In the genomic region with DNA sequence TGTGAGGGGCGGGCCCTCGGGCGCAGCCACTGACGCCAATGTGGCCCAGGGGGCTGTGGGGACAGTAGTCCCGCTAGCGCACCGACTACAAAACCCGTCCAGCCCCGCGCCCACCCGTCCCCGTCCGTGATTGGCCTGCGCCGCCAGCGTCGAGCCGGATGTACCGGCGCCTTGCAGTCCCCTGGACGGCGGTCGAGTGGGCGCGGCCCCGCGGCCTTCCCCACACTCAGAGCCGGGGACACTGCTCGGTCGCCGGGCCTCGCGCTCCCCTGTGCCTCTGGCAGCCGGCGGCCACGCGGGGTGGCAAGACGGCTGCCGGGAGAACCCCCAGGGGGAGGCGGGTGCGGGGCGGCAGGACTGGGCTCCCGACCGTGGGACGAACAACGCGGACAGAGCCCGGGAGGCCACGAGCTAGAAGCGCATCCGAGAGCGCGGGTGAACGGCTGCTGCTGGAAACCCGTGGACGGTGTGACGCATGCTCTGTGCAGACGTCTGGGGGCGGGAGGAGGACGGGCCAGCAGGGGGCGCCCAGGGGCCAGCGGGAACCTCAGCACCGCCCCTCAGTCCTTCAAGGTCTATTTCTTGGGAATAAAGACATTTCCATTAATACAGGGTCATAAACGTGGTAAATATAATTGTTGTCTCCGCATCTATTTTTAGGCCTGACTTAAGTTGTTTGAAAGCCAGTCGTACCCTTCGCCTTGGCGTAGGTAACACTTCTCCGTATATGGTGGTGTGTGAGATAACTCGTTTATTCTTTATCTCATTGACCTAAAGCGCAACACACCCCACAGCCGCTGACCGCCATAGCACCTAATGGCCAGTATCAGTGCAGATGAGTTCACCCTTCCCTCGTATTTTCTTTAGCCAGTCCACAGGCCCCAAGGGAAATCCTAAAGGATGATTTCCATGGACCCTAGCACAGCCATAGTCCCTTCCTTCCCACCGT, we compare ENCODE assay signal across 1 cellular context.
A peak's percentile ranks its signal among the peaks of the same experiment; 100 is the strongest.
TF ChIP-seq lines count a peak whose summit lies in the region.

No MANE protein-coding gene starts in this region.

TF ChIP-seq in HEK293, 187 proteins besides CTCF, POLR2A, EP300 and RAD21 (continued from another document and continues in another):
- TF ChIP-seq, protein P1, sequence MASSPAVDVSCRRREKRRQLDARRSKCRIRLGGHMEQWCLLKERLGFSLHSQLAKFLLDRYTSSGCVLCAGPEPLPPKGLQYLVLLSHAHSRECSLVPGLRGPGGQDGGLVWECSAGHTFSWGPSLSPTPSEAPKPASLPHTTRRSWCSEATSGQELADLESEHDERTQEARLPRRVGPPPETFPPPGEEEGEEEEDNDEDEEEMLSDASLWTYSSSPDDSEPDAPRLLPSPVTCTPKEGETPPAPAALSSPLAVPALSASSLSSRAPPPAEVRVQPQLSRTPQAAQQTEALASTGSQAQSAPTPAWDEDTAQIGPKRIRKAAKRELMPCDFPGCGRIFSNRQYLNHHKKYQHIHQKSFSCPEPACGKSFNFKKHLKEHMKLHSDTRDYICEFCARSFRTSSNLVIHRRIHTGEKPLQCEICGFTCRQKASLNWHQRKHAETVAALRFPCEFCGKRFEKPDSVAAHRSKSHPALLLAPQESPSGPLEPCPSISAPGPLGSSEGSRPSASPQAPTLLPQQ (tag by site-specific recombination; IDR thresholded peaks at IDR 0.05): no peak
- no peak; the same call in 1 of the 2 replicates for TF ChIP-seq ZBTB48 (tag by site-specific recombination; IDR thresholded peaks at IDR 0.05)
- TF ChIP-seq ZNF280D (tag by site-specific recombination; IDR thresholded peaks at IDR 0.05): no peak
- TF ChIP-seq RBAK (tag by site-specific recombination; IDR thresholded peaks at IDR 0.05): no peak
- TF ChIP-seq, protein P2, sequence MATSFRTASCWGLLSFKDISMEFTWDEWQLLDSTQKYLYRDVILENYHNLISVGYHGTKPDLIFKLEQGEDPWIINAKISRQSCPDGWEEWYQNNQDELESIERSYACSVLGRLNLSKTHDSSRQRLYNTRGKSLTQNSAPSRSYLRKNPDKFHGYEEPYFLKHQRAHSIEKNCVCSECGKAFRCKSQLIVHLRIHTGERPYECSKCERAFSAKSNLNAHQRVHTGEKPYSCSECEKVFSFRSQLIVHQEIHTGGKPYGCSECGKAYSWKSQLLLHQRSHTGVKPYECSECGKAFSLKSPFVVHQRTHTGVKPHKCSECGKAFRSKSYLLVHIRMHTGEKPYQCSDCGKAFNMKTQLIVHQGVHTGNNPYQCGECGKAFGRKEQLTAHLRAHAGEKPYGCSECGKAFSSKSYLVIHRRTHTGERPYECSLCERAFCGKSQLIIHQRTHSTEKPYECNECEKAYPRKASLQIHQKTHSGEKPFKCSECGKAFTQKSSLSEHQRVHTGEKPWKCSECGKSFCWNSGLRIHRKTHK (tag by site-specific recombination; IDR thresholded peaks at IDR 0.05): no peak
- no peak for TF ChIP-seq SALL2 (tag by site-specific recombination; IDR thresholded peaks at IDR 0.05; ENCODE audit: borderline replicate concordance)
- peak; percentile 48; the same call in 1 of the 2 replicates for TF ChIP-seq ZNF777 (tag by site-specific recombination; IDR thresholded peaks at IDR 0.05; ENCODE audit: borderline replicate concordance)
- TF ChIP-seq HIC1 (tag by site-specific recombination; IDR thresholded peaks at IDR 0.05): no peak
- TF ChIP-seq ZNF211 (tag by site-specific recombination; IDR thresholded peaks at IDR 0.05; ENCODE audit: low read depth): no peak
- no peak for TF ChIP-seq ZNF658 (tag by site-specific recombination; IDR thresholded peaks at IDR 0.05)
- no peak for TF ChIP-seq ZNF37A (tag by site-specific recombination; IDR thresholded peaks at IDR 0.05)
- no peak; the same call in 1 of the 2 replicates for TF ChIP-seq ZNF394 (tag by site-specific recombination; IDR thresholded peaks at IDR 0.05; ENCODE audit: borderline replicate concordance)
- no peak for TF ChIP-seq ZNF529 (tag by site-specific recombination; IDR thresholded peaks at IDR 0.05; ENCODE audit: insufficient replicate concordance)
- TF ChIP-seq, protein P3, sequence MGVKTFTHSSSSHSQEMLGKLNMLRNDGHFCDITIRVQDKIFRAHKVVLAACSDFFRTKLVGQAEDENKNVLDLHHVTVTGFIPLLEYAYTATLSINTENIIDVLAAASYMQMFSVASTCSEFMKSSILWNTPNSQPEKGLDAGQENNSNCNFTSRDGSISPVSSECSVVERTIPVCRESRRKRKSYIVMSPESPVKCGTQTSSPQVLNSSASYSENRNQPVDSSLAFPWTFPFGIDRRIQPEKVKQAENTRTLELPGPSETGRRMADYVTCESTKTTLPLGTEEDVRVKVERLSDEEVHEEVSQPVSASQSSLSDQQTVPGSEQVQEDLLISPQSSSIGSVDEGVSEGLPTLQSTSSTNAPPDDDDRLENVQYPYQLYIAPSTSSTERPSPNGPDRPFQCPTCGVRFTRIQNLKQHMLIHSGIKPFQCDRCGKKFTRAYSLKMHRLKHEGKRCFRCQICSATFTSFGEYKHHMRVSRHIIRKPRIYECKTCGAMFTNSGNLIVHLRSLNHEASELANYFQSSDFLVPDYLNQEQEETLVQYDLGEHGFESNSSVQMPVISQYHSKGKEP (tag by site-specific recombination; IDR thresholded peaks at IDR 0.05): no peak
- peak; percentile 50 for TF ChIP-seq ZBTB8A (tag by site-specific recombination; IDR thresholded peaks at IDR 0.05)
- no peak; the same call in none of the 2 replicates for TF ChIP-seq EGR2 (tag by site-specific recombination; IDR thresholded peaks at IDR 0.05; ENCODE audit: low read depth)
- no peak for TF ChIP-seq ZSCAN30 (tag by site-specific recombination; IDR thresholded peaks at IDR 0.05)
- TF ChIP-seq ZNF473 (tag by site-specific recombination; IDR thresholded peaks at IDR 0.05): no peak
- TF ChIP-seq, protein P4, sequence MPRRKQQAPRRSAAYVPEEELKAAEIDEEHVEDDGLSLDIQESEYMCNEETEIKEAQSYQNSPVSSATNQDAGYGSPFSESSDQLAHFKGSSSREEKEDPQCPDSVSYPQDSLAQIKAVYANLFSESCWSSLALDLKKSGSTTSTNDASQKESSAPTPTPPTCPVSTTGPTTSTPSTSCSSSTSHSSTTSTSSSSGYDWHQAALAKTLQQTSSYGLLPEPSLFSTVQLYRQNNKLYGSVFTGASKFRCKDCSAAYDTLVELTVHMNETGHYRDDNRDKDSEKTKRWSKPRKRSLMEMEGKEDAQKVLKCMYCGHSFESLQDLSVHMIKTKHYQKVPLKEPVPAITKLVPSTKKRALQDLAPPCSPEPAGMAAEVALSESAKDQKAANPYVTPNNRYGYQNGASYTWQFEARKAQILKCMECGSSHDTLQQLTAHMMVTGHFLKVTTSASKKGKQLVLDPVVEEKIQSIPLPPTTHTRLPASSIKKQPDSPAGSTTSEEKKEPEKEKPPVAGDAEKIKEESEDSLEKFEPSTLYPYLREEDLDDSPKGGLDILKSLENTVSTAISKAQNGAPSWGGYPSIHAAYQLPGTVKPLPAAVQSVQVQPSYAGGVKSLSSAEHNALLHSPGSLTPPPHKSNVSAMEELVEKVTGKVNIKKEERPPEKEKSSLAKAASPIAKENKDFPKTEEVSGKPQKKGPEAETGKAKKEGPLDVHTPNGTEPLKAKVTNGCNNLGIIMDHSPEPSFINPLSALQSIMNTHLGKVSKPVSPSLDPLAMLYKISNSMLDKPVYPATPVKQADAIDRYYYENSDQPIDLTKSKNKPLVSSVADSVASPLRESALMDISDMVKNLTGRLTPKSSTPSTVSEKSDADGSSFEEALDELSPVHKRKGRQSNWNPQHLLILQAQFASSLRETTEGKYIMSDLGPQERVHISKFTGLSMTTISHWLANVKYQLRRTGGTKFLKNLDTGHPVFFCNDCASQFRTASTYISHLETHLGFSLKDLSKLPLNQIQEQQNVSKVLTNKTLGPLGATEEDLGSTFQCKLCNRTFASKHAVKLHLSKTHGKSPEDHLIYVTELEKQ (tag by site-specific recombination; IDR thresholded peaks at IDR 0.05; ENCODE audit: borderline replicate concordance): no peak
- TF ChIP-seq ZFP37 (tag by site-specific recombination; IDR thresholded peaks at IDR 0.05): no peak
- TF ChIP-seq BCL11A (tag by site-specific recombination; IDR thresholded peaks at IDR 0.05; ENCODE audit: low read depth): no peak
- TF ChIP-seq ZNF114 (tag by site-specific recombination; IDR thresholded peaks at IDR 0.05): no peak
- no peak for TF ChIP-seq ZNF214 (tag by site-specific recombination; IDR thresholded peaks at IDR 0.05; ENCODE audit: borderline replicate concordance)
- TF ChIP-seq ZNF16 (tag by site-specific recombination; IDR thresholded peaks at IDR 0.05; ENCODE audit: low read depth): no peak
- peak; percentile 77 for TF ChIP-seq SP3 (tag by site-specific recombination; IDR thresholded peaks at IDR 0.05)
- TF ChIP-seq TRIM28 (IDR thresholded peaks at IDR 0.05; ENCODE audit: borderline replicate concordance, low read length): no peak
- TF ChIP-seq ZNF140 (tag by site-specific recombination; IDR thresholded peaks at IDR 0.05): no peak
- TF ChIP-seq ZNF585B (tag by site-specific recombination; IDR thresholded peaks at IDR 0.05): no peak
- TF ChIP-seq ZNF707 (tag by site-specific recombination; IDR thresholded peaks at IDR 0.05): no peak
- TF ChIP-seq, protein P5, sequence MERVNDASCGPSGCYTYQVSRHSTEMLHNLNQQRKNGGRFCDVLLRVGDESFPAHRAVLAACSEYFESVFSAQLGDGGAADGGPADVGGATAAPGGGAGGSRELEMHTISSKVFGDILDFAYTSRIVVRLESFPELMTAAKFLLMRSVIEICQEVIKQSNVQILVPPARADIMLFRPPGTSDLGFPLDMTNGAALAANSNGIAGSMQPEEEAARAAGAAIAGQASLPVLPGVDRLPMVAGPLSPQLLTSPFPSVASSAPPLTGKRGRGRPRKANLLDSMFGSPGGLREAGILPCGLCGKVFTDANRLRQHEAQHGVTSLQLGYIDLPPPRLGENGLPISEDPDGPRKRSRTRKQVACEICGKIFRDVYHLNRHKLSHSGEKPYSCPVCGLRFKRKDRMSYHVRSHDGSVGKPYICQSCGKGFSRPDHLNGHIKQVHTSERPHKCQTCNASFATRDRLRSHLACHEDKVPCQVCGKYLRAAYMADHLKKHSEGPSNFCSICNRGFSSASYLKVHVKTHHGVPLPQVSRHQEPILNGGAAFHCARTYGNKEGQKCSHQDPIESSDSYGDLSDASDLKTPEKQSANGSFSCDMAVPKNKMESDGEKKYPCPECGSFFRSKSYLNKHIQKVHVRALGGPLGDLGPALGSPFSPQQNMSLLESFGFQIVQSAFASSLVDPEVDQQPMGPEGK (tag by site-specific recombination; IDR thresholded peaks at IDR 0.05): peak; percentile 74
- TF ChIP-seq ZNF24 (tag by site-specific recombination; IDR thresholded peaks at IDR 0.05): no peak
- 0 out of 2 replicates have a peak, but pooled peaks have one; percentile 59 for TF ChIP-seq ZNF2 (tag by site-specific recombination; IDR thresholded peaks at IDR 0.05)
- TF ChIP-seq, protein P6, sequence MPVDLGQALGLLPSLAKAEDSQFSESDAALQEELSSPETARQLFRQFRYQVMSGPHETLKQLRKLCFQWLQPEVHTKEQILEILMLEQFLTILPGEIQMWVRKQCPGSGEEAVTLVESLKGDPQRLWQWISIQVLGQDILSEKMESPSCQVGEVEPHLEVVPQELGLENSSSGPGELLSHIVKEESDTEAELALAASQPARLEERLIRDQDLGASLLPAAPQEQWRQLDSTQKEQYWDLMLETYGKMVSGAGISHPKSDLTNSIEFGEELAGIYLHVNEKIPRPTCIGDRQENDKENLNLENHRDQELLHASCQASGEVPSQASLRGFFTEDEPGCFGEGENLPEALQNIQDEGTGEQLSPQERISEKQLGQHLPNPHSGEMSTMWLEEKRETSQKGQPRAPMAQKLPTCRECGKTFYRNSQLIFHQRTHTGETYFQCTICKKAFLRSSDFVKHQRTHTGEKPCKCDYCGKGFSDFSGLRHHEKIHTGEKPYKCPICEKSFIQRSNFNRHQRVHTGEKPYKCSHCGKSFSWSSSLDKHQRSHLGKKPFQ (tag by site-specific recombination; IDR thresholded peaks at IDR 0.05): no peak
- TF ChIP-seq ZNF645 (tag by site-specific recombination; IDR thresholded peaks at IDR 0.05): no peak
- TF ChIP-seq ZNF292 (tag by site-specific recombination; IDR thresholded peaks at IDR 0.05; ENCODE audit: borderline replicate concordance, low read depth): no peak
- TF ChIP-seq ZNF311 (tag by site-specific recombination; IDR thresholded peaks at IDR 0.05; ENCODE audit: borderline replicate concordance): no peak
- TF ChIP-seq ZNF791 (tag by site-specific recombination; IDR thresholded peaks at IDR 0.05): no peak
